Comparison of ENCODE assay signal across 8 cellular contexts in the genomic region with DNA sequence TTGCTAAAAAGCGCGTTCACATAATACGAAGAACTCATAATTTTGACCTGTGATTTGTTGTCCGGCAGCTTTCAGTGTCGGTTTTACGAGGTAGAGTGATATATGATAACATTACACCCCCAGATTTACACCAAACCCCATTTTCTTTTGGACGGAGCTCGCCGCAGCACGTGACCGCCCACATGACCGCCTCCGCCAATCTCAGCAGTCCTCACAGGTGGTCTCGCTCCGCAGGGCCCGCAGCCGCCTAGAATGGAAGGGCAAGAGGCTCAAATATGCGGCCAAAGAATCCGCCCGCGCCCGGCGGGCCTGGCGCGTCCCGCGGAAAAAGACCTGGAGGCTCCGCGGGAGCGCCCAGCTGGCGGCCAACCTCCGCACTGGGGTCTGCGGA. TPM values are rescaled to one million over a fixed set of nuclear protein-coding genes. Genes with fewer than 3 reads are reported as not detected.
DNase-seq lines count a peak whose midpoint lies in the region; ATAC-seq, FAIRE-seq and TF ChIP-seq lines count a peak whose summit lies in the region.
"Had no signal": no experiment of that assay in that cellular context is flagged by ENCODE, and none has a peak within 500 bp of the region (broad histone marks: within the 10 kb centered on the region; RNA-seq: fewer than 3 reads in every experiment).

A gene (minus strand): TSS at position 168 of the 391 bp plus-strand sequence. CDS start 130 bp downstream, at position 38.

- ATAC-seq in GM18868 (IDR thresholded peaks at IDR 0.05; ENCODE audit: unreplicated experiment): no peak

- TF ChIP-seq CTCF in NB4 (IDR thresholded peaks at IDR 0.05; ENCODE audit: low read depth, low read length) (no peak), astrocyte of the spinal cord (IDR thresholded peaks at IDR 0.05; ENCODE audit: low read depth, low read length) (no peak), GM13977 (IDR thresholded peaks at IDR 0.05; ENCODE audit: extremely low read depth, insufficient read depth, missing control alignments) (no peak)

- no peak for TF ChIP-seq POLR2A in NB4 (IDR thresholded peaks at IDR 0.05; ENCODE audit: extremely low read depth, insufficient read length)

- in situ Hi-C loops in astrocyte of the spinal cord (cut with HindIII; ENCODE audit: low sequenced_read_pairs) (loop anchor here (25.0 kb wide), 1 partner anchor 769 kb away; no protein-coding TSS in a partner anchor), GM13977 (cut with MboI; ENCODE audit: low pct_unique_long_range_greater_than_20kb, low sequenced_read_pairs, unreplicated experiment) (loop anchor here (10.0 to 25.0 kb wide), 2 partner anchors 88 to 794 kb away; a partner anchor contains a TSS)

- FAIRE-seq in G401.6 (lab: Jason Lieb, UNC): peak; percentile 92

- peak; percentile 37 for DNase-seq in NB4 (ENCODE audit: low read depth)
- DNase-seq in astrocyte of the spinal cord (ENCODE audit: low read depth, low spot score): peak; percentile 82
- peak; percentile 93 for DNase-seq in mesenteric fat pad (ENCODE audit: low spot score)
- DNase-seq in GM13977 (ENCODE audit: low spot score): no peak
- DNase-seq in GM19238 (ENCODE audit: insufficient read length, low spot score): no peak

- H3K4me3 ChIP-seq in NB4 (ENCODE audit: low read depth, low read length) (peak within 1 kb of the TSS; percentile 45), astrocyte of the spinal cord (ENCODE audit: low read depth, low read length) (peak within 1 kb of the TSS; percentile 55)

RNA-seq across cellular contexts. Expression of the gene that starts here (rescaled TPM):
- total RNA-seq in mesenteric fat pad: 7.5 TPM
- total RNA-seq: activated CD8-positive, alpha-beta memory T cell treated with anti-CD3 and anti-CD28 coated beads for 36 hours had no signal

Comparison
In these comparisons a context has a peak if more than half of its experiments do, and no peak if none do; other contexts are left out.
1. DNase-seq: peak in NB4 (single experiment), astrocyte of the spinal cord (single experiment) and mesenteric fat pad (single experiment); none in GM13977 (single experiment) and GM19238 (single experiment).